In the genomic region with DNA sequence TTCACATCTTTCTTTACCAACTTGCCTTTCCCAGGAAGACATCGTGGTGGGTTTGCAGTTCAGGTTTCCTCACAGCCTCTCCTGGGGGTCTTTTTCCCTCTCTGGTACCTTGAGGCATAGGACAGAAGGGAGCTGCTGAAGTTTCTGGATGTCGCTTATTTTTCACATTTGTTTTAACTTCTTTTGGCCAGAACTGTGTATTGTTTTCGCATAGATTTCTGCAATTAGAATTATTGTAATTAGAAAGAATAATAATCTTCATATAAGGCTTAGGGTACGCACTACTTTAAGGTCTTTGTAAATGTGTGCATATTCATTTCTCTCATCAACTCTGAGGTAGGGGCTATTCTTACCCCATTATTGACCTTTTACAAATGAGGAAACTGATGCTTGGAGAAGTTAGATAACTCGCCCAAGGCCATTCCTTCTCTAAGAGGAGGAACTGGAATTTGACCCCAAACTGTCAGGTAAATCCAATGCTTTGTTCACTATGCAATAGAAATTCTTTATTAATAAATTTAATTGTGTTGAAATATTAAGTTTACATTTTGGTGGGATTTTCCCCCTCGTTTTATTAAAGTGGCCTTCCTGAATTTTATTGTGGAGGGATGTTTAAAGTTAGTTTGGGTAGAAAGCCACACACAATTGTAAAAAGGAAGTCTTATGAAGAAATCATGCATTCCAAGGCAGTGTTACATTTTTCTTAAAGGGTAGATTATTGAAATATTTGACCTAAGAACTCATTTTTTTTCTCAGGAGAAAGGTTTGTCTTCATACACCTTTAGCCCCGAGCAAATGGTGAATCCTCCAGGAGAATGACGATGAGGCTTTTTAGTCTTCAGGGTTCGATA, we compare ENCODE assay signal across 8 cellular contexts. TPM values are rescaled to one million over a fixed set of nuclear protein-coding genes. Genes with fewer than 3 reads are reported as not detected.
A peak's percentile ranks its signal among the peaks of the same experiment; 100 is the strongest.
DNase-seq lines count a peak whose midpoint lies in the region; ATAC-seq, FAIRE-seq and TF ChIP-seq lines count a peak whose summit lies in the region.

No MANE protein-coding gene starts in this region.

- peak overlapping the region; percentile 71 for H4K8ac ChIP-seq in mesenchymal stem cell (ENCODE audit: low read length)

- H3K79me1 ChIP-seq in mesenchymal stem cell (replicated peaks; ENCODE audit: low read length, poor library complexity, severe bottlenecking): peaks cover 2% of the 10 kb centered on the region

- CTCF ChIA-PET in HEK293T (lab: Yijun Ruan, JAX): no interaction called here

- H3K4me3 ChIP-seq in right atrium auricular region (peak overlapping the region; percentile 68 to 70), astrocyte of the spinal cord (ENCODE audit: low read depth, low read length) (peak overlapping the region; percentile 70), mesenchymal stem cell (ENCODE audit: insufficient read depth in 1 of 2, low read depth in 1 of 2, low read length in 2 of 2) (peak overlapping the region in 1 of 2 experiments; percentile 77)

- peak overlapping the region; percentile 94 for H2BK5ac ChIP-seq in mesenchymal stem cell (ENCODE audit: low read depth, low read length, poor library complexity, severe bottlenecking)

- WGBS in mesenchymal stem cell: 52% methylated on average over 5 of the region's 9 CpGs

- peak overlapping the region in 1 of 2 experiments; percentile 58 for H3K14ac ChIP-seq in mesenchymal stem cell (ENCODE audit: low read length in 2 of 2)

- intact Hi-C loops in Right ventricle myocardium inferior (cut with DNase I): loop anchor here (5.0 kb wide), 3 partner anchors 48 to 173 kb away; no protein-coding TSS in a partner anchor

- H3K18ac ChIP-seq in mesenchymal stem cell (ENCODE audit: low read depth in 1 of 2, low read length in 2 of 2): peak overlapping the region; percentile 68 to 99

- no peak overlapping the region for H2AFZ ChIP-seq in mesenchymal stem cell (ENCODE audit: low read depth, low read length)

- peak overlapping the region in 1 of 2 experiments; percentile 57 for H2BK12ac ChIP-seq in mesenchymal stem cell (ENCODE audit: low read length in 2 of 2)

- peak overlapping the region; percentile 71 for H3K4me2 ChIP-seq in mesenchymal stem cell (ENCODE audit: low read length, poor library complexity, severe bottlenecking)

- peak overlapping the region; percentile 82 for H2AK5ac ChIP-seq in mesenchymal stem cell (ENCODE audit: low read length, severe bottlenecking)

- H3K36me3 ChIP-seq in right atrium auricular region (no peaks in the 10 kb centered on the region), mesenchymal stem cell (ENCODE audit: control insufficient read depth in 1 of 2, insufficient read depth in 2 of 2, low read depth in 1 of 2, low read length in 2 of 2) (peaks cover 0 to 6% of the 10 kb centered on the region in 2 experiments)

- no peaks in the 10 kb centered on the region for H3K27me3 ChIP-seq in right atrium auricular region
- H3K27me3 ChIP-seq in mesenchymal stem cell (ENCODE audit: control insufficient read depth in 1 of 2, insufficient read depth in 1 of 2, low read length in 2 of 2): no peaks in the 10 kb centered on the region

- H3K23ac ChIP-seq in mesenchymal stem cell (ENCODE audit: low read length in 2 of 2): no peak overlapping the region

- ATAC-seq in Right ventricle myocardium inferior: no peak

- peak overlapping the region in 1 of 2 experiments; percentile 100 for H3K4ac ChIP-seq in mesenchymal stem cell (ENCODE audit: low read depth in 1 of 2, low read length in 2 of 2)

- no peak for TF ChIP-seq POLR2A in H54 (IDR thresholded peaks at IDR 0.05; ENCODE audit: low read depth, low read length)

- in situ Hi-C loops in astrocyte of the spinal cord (cut with HindIII; ENCODE audit: low sequenced_read_pairs): no loop called here

- H3K9me3 ChIP-seq in right atrium auricular region (no peaks in the 10 kb centered on the region), mesenchymal stem cell (ENCODE audit: control insufficient read depth, low read length) (no peaks in the 10 kb centered on the region)

- H2BK120ac ChIP-seq in mesenchymal stem cell (ENCODE audit: low read depth, low read length): peak overlapping the region; percentile 95

- no peak overlapping the region for H2BK15ac ChIP-seq in mesenchymal stem cell (ENCODE audit: low read depth, poor library complexity, severe bottlenecking)

- H4K91ac ChIP-seq in mesenchymal stem cell (ENCODE audit: low read length): no peak overlapping the region

- H3K27ac ChIP-seq in right atrium auricular region (peak overlapping the region; percentile 99 to 100), mesenchymal stem cell (ENCODE audit: low read length, poor library complexity, severe bottlenecking) (peak overlapping the region; percentile 99)

- FAIRE-seq in H54 (lab: Jason Lieb, UNC): no peak

- no peak for DNase-seq in right atrium auricular region (ENCODE audit: low spot score)
- DNase-seq in Right ventricle myocardium inferior (ENCODE audit: missing footprints): no peak
- no peak for DNase-seq in astrocyte of the spinal cord (ENCODE audit: low read depth, low spot score)
- DNase-seq in mesenchymal stem cell: peak; percentile 7
- DNase-seq in NCI-H1092 treated with DMSO at 0.1 percent for 48 hours (lab: John Stamatoyannopoulos, UW): no peak
- no peak for DNase-seq in H54 (ENCODE audit: insufficient read length, low spot score)
- no peak for DNase-seq in HEK293T (ENCODE audit: extremely low spot score)
- no peak for DNase-seq in epidermal melanocyte (ENCODE audit: insufficient read length, low spot score)

- H3K4me1 ChIP-seq in right atrium auricular region: peaks cover 0 to 58% of the 10 kb centered on the region in 2 donors
- H3K4me1 ChIP-seq in mesenchymal stem cell (ENCODE audit: control insufficient read depth, insufficient read depth, low read depth, low read length): peaks cover 10% of the 10 kb centered on the region

- peak overlapping the region; percentile 97 for H3K9ac ChIP-seq in mesenchymal stem cell (ENCODE audit: low read length)

- TF ChIP-seq CTCF in right atrium auricular region (IDR thresholded peaks at IDR 0.05): no peak
- TF ChIP-seq CTCF in astrocyte of the spinal cord (IDR thresholded peaks at IDR 0.05; ENCODE audit: low read depth, low read length): no peak

- POLR2A ChIA-PET in HEK293T (lab: Yijun Ruan, JAX): interaction anchor here (0.6 to 1.0 kb wide), 3 partner anchors 12 to 277 kb away, joined by 3 to 5 read pairs (median 3); no protein-coding TSS in a partner anchor

TF ChIP-seq in HEK293T, 16 proteins besides CTCF, POLR2A, EP300 and RAD21:
- no peak for TF ChIP-seq ZNF384 (IDR thresholded peaks at IDR 0.05)
- no peak for TF ChIP-seq ELF4 (IDR thresholded peaks at IDR 0.05)
- TF ChIP-seq FOXK2 (IDR thresholded peaks at IDR 0.05): no peak
- no peak for TF ChIP-seq FOXM1 (IDR thresholded peaks at IDR 0.05; ENCODE audit: borderline replicate concordance)

RNA-seq across cellular contexts. Expression of gene SLC38A2, which starts 12.1 kb away (rescaled TPM):
- total RNA-seq in right atrium auricular region: 100 to 1,000 TPM; 192 to 204 TPM
- total RNA-seq in Right ventricle myocardium inferior: 161 TPM
- 438 TPM for polyA plus RNA-seq in mesenchymal stem cell (2013, experiment 1 of 2)
- polyA plus RNA-seq in mesenchymal stem cell (2013, experiment 2 of 2): 429 TPM
